Comparison of ENCODE assay signal across 12 cellular contexts in the genomic region with DNA sequence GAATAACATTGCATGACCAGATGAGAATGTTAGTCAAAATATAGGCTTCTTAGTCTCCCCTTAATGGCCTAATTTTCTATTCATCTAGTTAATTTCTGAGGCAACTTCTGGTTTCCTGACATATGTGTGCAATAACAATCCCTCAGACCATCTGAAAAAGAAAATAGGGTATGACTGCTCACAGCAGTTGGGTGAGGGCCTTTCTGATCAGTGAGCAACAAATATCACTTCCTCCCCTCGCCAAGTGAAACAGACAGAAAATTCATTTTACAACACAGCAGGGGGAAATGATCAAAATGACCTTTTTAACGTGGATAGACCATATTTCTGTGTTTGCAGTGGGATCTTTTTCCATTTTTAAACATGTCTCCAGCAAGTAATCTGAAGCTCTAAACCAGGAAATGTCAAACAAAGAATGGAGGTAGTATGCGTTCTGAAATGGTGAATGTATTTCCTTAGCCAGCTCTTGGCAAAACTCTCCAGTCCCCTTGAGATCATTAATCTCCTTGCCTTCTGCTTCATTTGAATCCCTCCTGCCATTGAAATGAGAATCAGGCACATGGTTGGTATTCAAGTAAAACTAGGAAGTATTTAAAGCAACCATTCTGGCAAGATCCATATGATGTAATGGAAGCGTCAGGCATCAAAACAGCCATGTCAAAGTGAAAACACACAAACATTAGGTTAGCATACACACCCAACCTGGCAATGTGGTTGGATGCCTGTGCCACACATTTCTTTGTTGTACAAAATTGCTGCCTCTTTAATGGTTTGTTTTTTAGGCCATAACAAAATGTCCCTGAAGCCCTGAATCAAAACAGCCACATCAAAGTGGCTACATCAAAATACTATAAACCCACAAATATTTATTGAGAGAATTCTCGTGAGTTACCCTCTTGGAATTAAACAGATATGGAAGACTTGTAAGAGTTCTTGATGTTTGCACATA.
DNase-seq lines count a peak whose midpoint lies in the region; ATAC-seq and TF ChIP-seq lines count a peak whose summit lies in the region.
"Had no signal": no experiment of that assay in that cellular context is flagged by ENCODE, and none has a peak within 500 bp of the region (broad histone marks: within the 10 kb centered on the region; RNA-seq: fewer than 3 reads in every experiment).

No MANE protein-coding gene starts in this region.

- no peaks in the 10 kb centered on the region for H3K27me3 Mint-ChIP-seq in naive B cell

- H3K36me3 Mint-ChIP-seq in naive B cell: no peaks in the 10 kb centered on the region

- ATAC-seq in GM21825 (IDR thresholded peaks at IDR 0.05; ENCODE audit: unreplicated experiment): peak; percentile 64
- ATAC-seq in naive B cell (ENCODE audit: low read depth in 2 of 2): peak; percentile 69 to 70
- no peak for ATAC-seq in HG02885 (IDR thresholded peaks at IDR 0.05; ENCODE audit: poor library complexity, unreplicated experiment)
- no peak for ATAC-seq in GM19035 (IDR thresholded peaks at IDR 0.05; ENCODE audit: unreplicated experiment)
- ATAC-seq: lower lobe of right lung had no signal

- DNase-seq in EH (ENCODE audit: low read depth) (peak; percentile 55), RPMI7951 (ENCODE audit: low read depth) (peak; percentile 42), naive B cell (no peak), erythroblast (lab: John Stamatoyannopoulos, UW) (no peak), germinal center (ENCODE audit: low spot score) (no peak)
- DNase-seq: cortex of kidney, lower lobe of right lung, NCI-H1694, RPMI8226 had no signal

- H3K9me3 Mint-ChIP-seq in naive B cell: no peaks in the 10 kb centered on the region

- no peak for TF ChIP-seq POLR2A in erythroblast (IDR thresholded peaks at IDR 0.05; ENCODE audit: low read length)

- H3K4me1 Mint-ChIP-seq in naive B cell: peaks cover 20 to 42% (median 40%) of the 10 kb centered on the region in 3 donors

- H3K27ac Mint-ChIP-seq in naive B cell: peak overlapping the region; percentile 17 to 83 (median 66)

- peak overlapping the region in 5 of 8 donors; percentile 16 to 58 (median 38) for H3K4me3 Mint-ChIP-seq in naive B cell

Comparison
In these comparisons a context has a peak if more than half of its experiments do, and no peak if none do; other contexts are left out.
1. DNase-seq: peak in EH (single experiment) and RPMI7951 (single experiment); none in naive B cell (single experiment), erythroblast (0 of 2) and germinal center (single experiment).
2. ATAC-seq: peak in GM21825 (single experiment) and naive B cell (2 of 2); none in HG02885 (single experiment) and GM19035 (single experiment).